ENCODE assay signal across 8 cellular contexts in genomic region chr2:31523871-31524492, GRCh38.
DNase-seq lines count a peak whose midpoint lies in the region; ATAC-seq and TF ChIP-seq lines count a peak whose summit lies in the region.

No MANE protein-coding gene starts in this region.

- H3K36me3 Mint-ChIP-seq in activated naive CD8-positive, alpha-beta T cell treated with anti-CD3 and anti-CD28 coated beads, Interleukin-2, amount 50 U/mL, for 24 hours (ENCODE audit: low read depth) = no peaks in the 10 kb centered on the region

- no peaks in the 10 kb centered on the region for H3K9me3 Mint-ChIP-seq in activated naive CD8-positive, alpha-beta T cell treated with anti-CD3 and anti-CD28 coated beads, Interleukin-2, amount 50 U/mL, for 24 hours

- no peaks in the 10 kb centered on the region for H3K4me1 Mint-ChIP-seq in activated naive CD8-positive, alpha-beta T cell treated with anti-CD3 and anti-CD28 coated beads, Interleukin-2, amount 50 U/mL, for 24 hours

- H3K27me3 Mint-ChIP-seq in activated naive CD8-positive, alpha-beta T cell treated with anti-CD3 and anti-CD28 coated beads, Interleukin-2, amount 50 U/mL, for 24 hours = peaks cover 16% of the 10 kb centered on the region

- H3K4me3 Mint-ChIP-seq in activated naive CD8-positive, alpha-beta T cell treated with anti-CD3 and anti-CD28 coated beads, Interleukin-2, amount 50 U/mL, for 24 hours = no peak overlapping the region

- no peak for ATAC-seq in activated CD4-positive, CD25-positive, alpha-beta regulatory T cell treated with anti-CD3 and anti-CD28 coated beads, Interleukin-2, amount 50 U/mL, for 24 hours
- peak; percentile 93 for ATAC-seq in SK-N-SH treated with all-trans-retinoic acid at 6 μM for 48 hours
- ATAC-seq in activated naive CD8-positive, alpha-beta T cell treated with anti-CD3 and anti-CD28 coated beads, Interleukin-2, amount 50 U/mL, for 24 hours = no peak
- ATAC-seq in HG03469 (IDR thresholded peaks at IDR 0.05; ENCODE audit: unreplicated experiment) = no peak

- DNase-seq in activated CD4-positive, CD25-positive, alpha-beta regulatory T cell (lab: John Stamatoyannopoulos, UW) = peak; percentile 2 to 41 (median 18)
- DNase-seq in HUDEP-2 (lab: John Stamatoyannopoulos, UW; ENCODE audit: unreplicated experiment in 76 of 76) (peak in 41 of 76 experiments; percentile 1 to 65 (median 25)), iris pigment epithelial cell (ENCODE audit: low read depth) (peak; percentile 43)
- peak; percentile 62 for DNase-seq in activated naive CD8-positive, alpha-beta T cell treated with anti-CD3 and anti-CD28 coated beads, Interleukin-2, amount 50 U/mL, for 24 hours
- peak; percentile 38 for DNase-seq in stimulated activated CD4-positive, alpha-beta T cell treated with anti-CD3 and anti-CD28 coated beads, Interleukin-4, amount 100 ng/mL, for 1 hour

- no peak overlapping the region for H3K27ac Mint-ChIP-seq in activated naive CD8-positive, alpha-beta T cell treated with anti-CD3 and anti-CD28 coated beads, Interleukin-2, amount 50 U/mL, for 24 hours

TF ChIP-seq in SK-N-SH treated with all-trans-retinoic acid at 6 μM for 48 hours, 23 proteins besides CTCF, POLR2A, EP300 and RAD21:
- TF ChIP-seq ZFP3 (CRISPR knock-in tag; IDR thresholded peaks at IDR 0.05) (no peak), ARNTL (CRISPR knock-in tag; IDR thresholded peaks at IDR 0.05; ENCODE audit: borderline replicate concordance, low read depth) (no peak), ISL1 (CRISPR knock-in tag; IDR thresholded peaks at IDR 0.05) (no peak), CSDC2 (CRISPR knock-in tag; IDR thresholded peaks at IDR 0.05) (no peak), ZFP30 (CRISPR knock-in tag; IDR thresholded peaks at IDR 0.05) (no peak), ZC3H10 (CRISPR knock-in tag; IDR thresholded peaks at IDR 0.05) (no peak), ESRRG (CRISPR knock-in tag; IDR thresholded peaks at IDR 0.05) (no peak), TSHZ2 (CRISPR knock-in tag; IDR thresholded peaks at IDR 0.05) (no peak), CSRNP3 (CRISPR knock-in tag; IDR thresholded peaks at IDR 0.05) (no peak), ZNF565 (CRISPR knock-in tag; conservative IDR thresholded peaks at IDR 0.05; ENCODE audit: low read depth) (no peak), PPARA (CRISPR knock-in tag; IDR thresholded peaks at IDR 0.05; ENCODE audit: borderline replicate concordance) (no peak), GLIS3 (CRISPR knock-in tag; IDR thresholded peaks at IDR 0.05) (no peak), ZNF8 (CRISPR knock-in tag; IDR thresholded peaks at IDR 0.05) (no peak), BACH2 (CRISPR knock-in tag; IDR thresholded peaks at IDR 0.05; ENCODE audit: borderline replicate concordance) (no peak), TCF4 (CRISPR knock-in tag; IDR thresholded peaks at IDR 0.05; ENCODE audit: borderline replicate concordance) (no peak), RARB (CRISPR knock-in tag; IDR thresholded peaks at IDR 0.05) (no peak), SNAI2 (CRISPR knock-in tag; IDR thresholded peaks at IDR 0.05) (no peak)
- TF ChIP-seq, protein P1, sequence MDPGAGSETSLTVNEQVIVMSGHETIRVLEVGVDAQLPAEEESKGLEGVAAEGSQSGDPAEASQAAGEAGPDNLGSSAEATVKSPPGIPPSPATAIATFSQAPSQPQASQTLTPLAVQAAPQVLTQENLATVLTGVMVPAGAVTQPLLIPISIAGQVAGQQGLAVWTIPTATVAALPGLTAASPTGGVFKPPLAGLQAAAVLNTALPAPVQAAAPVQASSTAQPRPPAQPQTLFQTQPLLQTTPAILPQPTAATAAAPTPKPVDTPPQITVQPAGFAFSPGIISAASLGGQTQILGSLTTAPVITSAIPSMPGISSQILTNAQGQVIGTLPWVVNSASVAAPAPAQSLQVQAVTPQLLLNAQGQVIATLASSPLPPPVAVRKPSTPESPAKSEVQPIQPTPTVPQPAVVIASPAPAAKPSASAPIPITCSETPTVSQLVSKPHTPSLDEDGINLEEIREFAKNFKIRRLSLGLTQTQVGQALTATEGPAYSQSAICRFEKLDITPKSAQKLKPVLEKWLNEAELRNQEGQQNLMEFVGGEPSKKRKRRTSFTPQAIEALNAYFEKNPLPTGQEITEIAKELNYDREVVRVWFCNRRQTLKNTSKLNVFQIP (CRISPR knock-in tag; IDR thresholded peaks at IDR 0.05; ENCODE audit: borderline replicate concordance, low read depth) = no peak
- TF ChIP-seq, protein P2, sequence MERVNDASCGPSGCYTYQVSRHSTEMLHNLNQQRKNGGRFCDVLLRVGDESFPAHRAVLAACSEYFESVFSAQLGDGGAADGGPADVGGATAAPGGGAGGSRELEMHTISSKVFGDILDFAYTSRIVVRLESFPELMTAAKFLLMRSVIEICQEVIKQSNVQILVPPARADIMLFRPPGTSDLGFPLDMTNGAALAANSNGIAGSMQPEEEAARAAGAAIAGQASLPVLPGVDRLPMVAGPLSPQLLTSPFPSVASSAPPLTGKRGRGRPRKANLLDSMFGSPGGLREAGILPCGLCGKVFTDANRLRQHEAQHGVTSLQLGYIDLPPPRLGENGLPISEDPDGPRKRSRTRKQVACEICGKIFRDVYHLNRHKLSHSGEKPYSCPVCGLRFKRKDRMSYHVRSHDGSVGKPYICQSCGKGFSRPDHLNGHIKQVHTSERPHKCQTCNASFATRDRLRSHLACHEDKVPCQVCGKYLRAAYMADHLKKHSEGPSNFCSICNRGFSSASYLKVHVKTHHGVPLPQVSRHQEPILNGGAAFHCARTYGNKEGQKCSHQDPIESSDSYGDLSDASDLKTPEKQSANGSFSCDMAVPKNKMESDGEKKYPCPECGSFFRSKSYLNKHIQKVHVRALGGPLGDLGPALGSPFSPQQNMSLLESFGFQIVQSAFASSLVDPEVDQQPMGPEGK (CRISPR knock-in tag; IDR thresholded peaks at IDR 0.05; ENCODE audit: borderline replicate concordance) = no peak
- TF ChIP-seq, protein P3, sequence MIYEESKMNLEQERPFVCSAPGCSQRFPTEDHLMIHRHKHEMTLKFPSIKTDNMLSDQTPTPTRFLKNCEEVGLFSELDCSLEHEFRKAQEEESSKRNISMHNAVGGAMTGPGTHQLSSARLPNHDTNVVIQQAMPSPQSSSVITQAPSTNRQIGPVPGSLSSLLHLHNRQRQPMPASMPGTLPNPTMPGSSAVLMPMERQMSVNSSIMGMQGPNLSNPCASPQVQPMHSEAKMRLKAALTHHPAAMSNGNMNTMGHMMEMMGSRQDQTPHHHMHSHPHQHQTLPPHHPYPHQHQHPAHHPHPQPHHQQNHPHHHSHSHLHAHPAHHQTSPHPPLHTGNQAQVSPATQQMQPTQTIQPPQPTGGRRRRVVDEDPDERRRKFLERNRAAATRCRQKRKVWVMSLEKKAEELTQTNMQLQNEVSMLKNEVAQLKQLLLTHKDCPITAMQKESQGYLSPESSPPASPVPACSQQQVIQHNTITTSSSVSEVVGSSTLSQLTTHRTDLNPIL (CRISPR knock-in tag; IDR thresholded peaks at IDR 0.05; ENCODE audit: low read depth) = no peak
